ENCODE assay signal across 13 cellular contexts in the genomic region with DNA sequence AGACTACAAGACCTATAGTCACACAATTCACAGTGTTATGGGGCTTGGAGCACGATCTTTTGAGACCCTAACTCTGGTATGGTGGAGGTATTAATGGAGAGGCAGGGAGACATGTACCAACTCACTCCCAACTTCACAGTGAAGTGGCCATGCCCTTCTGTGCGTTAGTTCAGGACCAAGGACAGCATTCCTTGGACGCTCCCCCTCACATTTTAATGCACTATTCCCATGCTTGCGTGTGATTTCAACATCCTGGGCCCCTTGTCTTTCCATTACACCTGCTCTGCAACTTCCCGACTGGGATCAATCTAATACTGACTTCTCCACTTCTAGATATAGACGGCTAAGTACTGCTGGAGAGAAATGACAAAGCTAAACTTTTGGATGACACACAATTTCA.
DNase-seq lines count a peak whose midpoint lies in the region; ATAC-seq, FAIRE-seq and TF ChIP-seq lines count a peak whose summit lies in the region.
"Had no signal": no experiment of that assay in that cellular context is flagged by ENCODE, and none has a peak within 500 bp of the region (broad histone marks: within the 10 kb centered on the region; RNA-seq: fewer than 3 reads in every experiment).

No MANE protein-coding gene starts in this region.

- no peak overlapping the region for H2AFZ ChIP-seq in K562 (ENCODE audit: low read depth, low read length)

- BruUV-seq in K562 (replicated peaks; lab: Mats Ljungman, UMichigan): no TSS peak

- CTCF ChIA-PET in K562 (lab: Yijun Ruan, JAX; ENCODE audit: low intra/inter-chr PET ratio): no interaction called here
- CTCF ChIA-PET in CD4-positive, alpha-beta T cell (lab: Charles Lee): no interaction called here

- TF ChIP-seq RAD21 in Ishikawa (IDR thresholded peaks at IDR 0.05; ENCODE audit: low read depth): peak; percentile 19; the same call in 1 of the 2 replicates
- no peak for TF ChIP-seq RAD21 in K562 (CRISPR knock-in tag; conservative IDR thresholded peaks at IDR 0.05 in 1 of 2, IDR thresholded peaks at IDR 0.05 in 1 of 2)

- no peaks in the 10 kb centered on the region for H3K4me1 Mint-ChIP-seq in CD4-positive, alpha-beta T cell (ENCODE audit: low read depth)

- 0% methylated on average over 6 of the region's 6 CpGs for WGBS in K562 (ENCODE audit: insufficient coverage, low coverage, missing lambda C conversion rate)

- in situ Hi-C loops in K562 (cut with MboI): no loop called here

- H3K27me3 Mint-ChIP-seq in CD4-positive, alpha-beta T cell: peaks cover 9% of the 10 kb centered on the region

- intact Hi-C loops in K562 (cut with micrococcal nuclease): no loop called here
- intact Hi-C loops in CD4-positive, alpha-beta T cell (cut with DNase I, micrococcal nuclease): no loop called here

- no peak overlapping the region for H3K4me2 ChIP-seq in K562 (ENCODE audit: insufficient read depth, low read length)

- peak; percentile 40; the same call in 2 of the 3 replicates for ATAC-seq in K562
- ATAC-seq in CD4-positive, alpha-beta T cell (ENCODE audit: poor library complexity): no peak
- no peak for ATAC-seq in HG03039 (IDR thresholded peaks at IDR 0.05; ENCODE audit: unreplicated experiment)
- no peak for ATAC-seq in HG03460 (IDR thresholded peaks at IDR 0.05; ENCODE audit: unreplicated experiment)
- ATAC-seq: CD8-positive, alpha-beta T cell had no signal

- POLR2A ChIA-PET in K562 (lab: Yijun Ruan, JAX): no interaction called here
- POLR2A ChIA-PET in CD4-positive, alpha-beta T cell (lab: Charles Lee): no interaction called here

- no peaks in the 10 kb centered on the region for H3K36me3 ChIP-seq in K562 (ENCODE audit: control insufficient read depth, insufficient read depth, low read length)
- H3K36me3 ChIP-seq: thyroid gland had no signal

- H3K27me3 ChIP-seq in K562 (ENCODE audit: control insufficient read depth in 2 of 2, insufficient read depth in 2 of 2, low read length in 2 of 2): no peaks in the 10 kb centered on the region
- H3K27me3 ChIP-seq in CD4-positive, alpha-beta T cell (ENCODE audit: control insufficient read depth, insufficient read depth, low read length): no peaks in the 10 kb centered on the region
- H3K27me3 ChIP-seq: thyroid gland had no signal

- TF ChIP-seq CTCF in K562 (IDR thresholded peaks at IDR 0.05 in 2 of 3, conservative IDR thresholded peaks at IDR 0.05 in 1 of 3; ENCODE audit: insufficient read depth in 2 of 3, low read depth in 1 of 3, low read length in 3 of 3): no peak
- no peak for TF ChIP-seq CTCF in CD4-positive, alpha-beta T cell (IDR thresholded peaks at IDR 0.05)

- H3K9me3 ChIP-seq in K562 (replicated peaks; ENCODE audit: control insufficient read depth, insufficient read depth, low read depth, low read length): no peaks in the 10 kb centered on the region
- H3K9me3 ChIP-seq in CD4-positive, alpha-beta T cell (ENCODE audit: control insufficient read depth, low read length): no peaks in the 10 kb centered on the region
- H3K9me3 ChIP-seq: thyroid gland had no signal

- H3K79me2 ChIP-seq in K562 (ENCODE audit: control insufficient read depth, insufficient read depth, low read length): no peaks in the 10 kb centered on the region

- no peak overlapping the region for H3K27ac ChIP-seq in K562 (ENCODE audit: extremely low read depth, low read depth, low read length)
- H3K27ac ChIP-seq in CD4-positive, alpha-beta T cell (ENCODE audit: low read depth, low read length): no peak overlapping the region
- H3K27ac ChIP-seq: thyroid gland had no signal

- no peaks in the 10 kb centered on the region for H3K36me3 Mint-ChIP-seq in CD4-positive, alpha-beta T cell (ENCODE audit: low read depth)
- H3K36me3 Mint-ChIP-seq: CD8-positive, alpha-beta T cell had no signal

- no peaks in the 10 kb centered on the region for H3K4me1 ChIP-seq in K562 (replicated peaks in 1 of 2; ENCODE audit: control insufficient read depth in 2 of 2, insufficient read depth in 2 of 2, low read length in 2 of 2)
- H3K4me1 ChIP-seq: thyroid gland had no signal

- TF ChIP-seq POLR2A in K562 (conservative IDR thresholded peaks at IDR 0.05): no peak

- H3K4me3 ChIP-seq in K562: no peak overlapping the region
- H3K4me3 ChIP-seq: thyroid gland had no signal

- H3K4me3 Mint-ChIP-seq in CD4-positive, alpha-beta T cell: no peak overlapping the region
- H3K4me3 Mint-ChIP-seq: activated naive CD4-positive, alpha-beta T cell treated with anti-CD3 and anti-CD28 coated beads for 36 hours; CD8-positive, alpha-beta T cell had no signal

- no peaks in the 10 kb centered on the region for H3K9me3 Mint-ChIP-seq in CD4-positive, alpha-beta T cell
- H3K9me3 Mint-ChIP-seq: activated naive CD4-positive, alpha-beta T cell treated with anti-CD3 and anti-CD28 coated beads for 36 hours; CD8-positive, alpha-beta T cell had no signal

- no peak overlapping the region for H3K27ac Mint-ChIP-seq in CD4-positive, alpha-beta T cell
- H3K27ac Mint-ChIP-seq: activated naive CD4-positive, alpha-beta T cell treated with anti-CD3 and anti-CD28 coated beads for 36 hours; CD8-positive, alpha-beta T cell had no signal

- no peak overlapping the region for H3K9ac ChIP-seq in K562 (ENCODE audit: insufficient read depth in 1 of 2, low read depth in 2 of 2, low read length in 2 of 2)

- DNase-seq in AG20443 (ENCODE audit: low spot score) (peak; percentile 43), K562 (ENCODE audit: extremely low read depth in 1 of 4, low spot score in 3 of 4) (peak; percentile 9 to 20 (median 12)), iPS-NIHi7 (ENCODE audit: extremely low spot score) (peak; percentile 73)
- no peak for DNase-seq in CD4-positive, alpha-beta T cell
- no peak for DNase-seq in activated CD4-positive, CD25-positive, alpha-beta regulatory T cell treated with anti-CD3 and anti-CD28 coated beads, Interleukin-2, amount 50 U/mL, for 72 hours
- DNase-seq: activated naive CD4-positive, alpha-beta T cell treated with anti-CD3 and anti-CD28 coated beads for 36 hours; CD8-positive, alpha-beta T cell; NCI-H82; stimulated activated CD4-positive, alpha-beta T cell treated with anti-CD3 and anti-CD28 coated beads, Interleukin-4, amount 100 ng/mL, for 1 hour had no signal

- no peaks in the 10 kb centered on the region for H4K20me1 ChIP-seq in K562 (replicated peaks; ENCODE audit: control insufficient read depth, insufficient read depth, low read length)

- H3K9me1 ChIP-seq in K562 (ENCODE audit: control insufficient read depth, insufficient read depth, low read length): no peaks in the 10 kb centered on the region

- FAIRE-seq in K562 (lab: Jason Lieb, UNC): no peak

- TF ChIP-seq EP300 in Ishikawa (IDR thresholded peaks at IDR 0.05; ENCODE audit: borderline replicate concordance): no peak
- no peak for TF ChIP-seq EP300 in K562 (IDR thresholded peaks at IDR 0.05; ENCODE audit: low read length)

TF ChIP-seq in Ishikawa, 13 proteins besides CTCF, POLR2A, EP300 and RAD21 (continues in another document):
- TF ChIP-seq TEAD4 (IDR thresholded peaks at IDR 0.05) (peak; percentile 92), FOXM1 (IDR thresholded peaks at IDR 0.05; ENCODE audit: borderline replicate concordance, low read depth) (no peak), NFIC (IDR thresholded peaks at IDR 0.05) (no peak), TAF1 (IDR thresholded peaks at IDR 0.05; ENCODE audit: low read depth) (no peak), ZBTB7A (IDR thresholded peaks at IDR 0.05; ENCODE audit: low read depth) (peak; percentile 29; the same call in 1 of the 2 replicates), CEBPB (IDR thresholded peaks at IDR 0.05) (peak; percentile 91), YY1 (IDR thresholded peaks at IDR 0.05; ENCODE audit: low read depth) (no peak), CREB1 (IDR thresholded peaks at IDR 0.05; ENCODE audit: low read depth) (no peak), TCF12 (IDR thresholded peaks at IDR 0.05; ENCODE audit: low read depth) (no peak), EGR1 (IDR thresholded peaks at IDR 0.05) (no peak)
- TF ChIP-seq, protein P1, sequence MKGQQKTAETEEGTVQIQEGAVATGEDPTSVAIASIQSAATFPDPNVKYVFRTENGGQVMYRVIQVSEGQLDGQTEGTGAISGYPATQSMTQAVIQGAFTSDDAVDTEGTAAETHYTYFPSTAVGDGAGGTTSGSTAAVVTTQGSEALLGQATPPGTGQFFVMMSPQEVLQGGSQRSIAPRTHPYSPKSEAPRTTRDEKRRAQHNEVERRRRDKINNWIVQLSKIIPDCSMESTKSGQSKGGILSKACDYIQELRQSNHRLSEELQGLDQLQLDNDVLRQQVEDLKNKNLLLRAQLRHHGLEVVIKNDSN (IDR thresholded peaks at IDR 0.05): no peak
- TF ChIP-seq, protein P2, sequence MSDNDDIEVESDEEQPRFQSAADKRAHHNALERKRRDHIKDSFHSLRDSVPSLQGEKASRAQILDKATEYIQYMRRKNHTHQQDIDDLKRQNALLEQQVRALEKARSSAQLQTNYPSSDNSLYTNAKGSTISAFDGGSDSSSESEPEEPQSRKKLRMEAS (IDR thresholded peaks at IDR 0.05): peak; percentile 65

TF ChIP-seq in K562, 482 proteins besides CTCF, POLR2A, EP300 and RAD21 (continues in another document):
- peak; percentile 17; the same call in 1 of the 2 replicates for TF ChIP-seq CREM (IDR thresholded peaks at IDR 0.05; ENCODE audit: low read depth)
- no peak for TF ChIP-seq MEIS2 (IDR thresholded peaks at IDR 0.05; ENCODE audit: partially characterized antibody)
- TF ChIP-seq NR2C2 (CRISPR knock-in tag; IDR thresholded peaks at IDR 0.05): no peak
- no peak for TF ChIP-seq NR2C2 (tag; IDR thresholded peaks at IDR 0.05)
- TF ChIP-seq FOXK1 (CRISPR knock-in tag; IDR thresholded peaks at IDR 0.05; ENCODE audit: borderline replicate concordance): no peak
- no peak for TF ChIP-seq SMARCA5 (IDR thresholded peaks at IDR 0.05)
- 0 out of 4 replicates have a peak, but pooled peaks of 1 of the 2 experiments have one; percentile 17 for TF ChIP-seq MAZ (CRISPR knock-in tag; conservative IDR thresholded peaks at IDR 0.05 in 1 of 2, IDR thresholded peaks at IDR 0.05 in 1 of 2)
- TF ChIP-seq EHMT2 (IDR thresholded peaks at IDR 0.05): peak; percentile 96
- TF ChIP-seq ZNF57 (CRISPR knock-in tag; IDR thresholded peaks at IDR 0.05): no peak

Comparison
In these comparisons a context has a peak if more than half of its experiments do, and no peak if none do; other contexts are left out.
1. DNase-seq: peak in AG20443 (single experiment), K562 (4 of 4) and iPS-NIHi7 (single experiment); none in CD4-positive, alpha-beta T cell (0 of 10) and activated CD4-positive, CD25-positive, alpha-beta regulatory T cell treated with anti-CD3 and anti-CD28 coated beads, Interleukin-2, amount 50 U/mL, for 72 hours (single experiment).